In the genomic region with DNA sequence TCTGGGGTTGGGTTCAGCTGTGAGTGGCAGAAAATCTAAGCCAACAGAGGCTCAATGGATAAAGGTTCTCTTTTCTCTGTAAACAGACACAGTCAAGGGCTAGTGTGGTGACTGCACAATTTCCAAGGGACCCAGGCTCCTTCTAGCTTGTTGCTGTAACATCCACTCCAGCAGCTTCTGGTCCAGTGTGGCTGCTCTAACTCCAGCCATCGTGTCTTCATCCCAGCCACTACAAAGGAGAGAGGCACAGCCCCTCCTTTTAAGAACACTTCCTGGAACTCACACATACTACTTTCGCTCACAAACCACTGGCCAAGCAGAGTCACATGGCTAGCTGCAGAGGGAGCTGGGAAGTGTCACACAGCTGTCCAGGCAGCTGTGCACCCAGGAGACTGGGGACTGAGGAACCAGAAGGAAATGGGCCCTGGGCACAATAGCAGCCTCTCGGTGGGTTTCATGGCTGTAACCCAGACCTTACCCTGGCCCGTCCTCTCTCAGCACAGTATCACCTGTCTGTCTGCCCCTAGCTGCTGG, we compare ENCODE assay signal across 2 cellular contexts.
TF ChIP-seq lines count a peak whose summit lies in the region.

No MANE protein-coding gene starts in this region.

TF ChIP-seq in K562, 482 proteins besides CTCF, POLR2A, EP300 and RAD21 (continued from another document):
- TF ChIP-seq EZH2 (IDR thresholded peaks at IDR 0.05; ENCODE audit: borderline replicate concordance, low read depth, low read length) (no peak), RBM14 (IDR thresholded peaks at IDR 0.05; ENCODE audit: borderline replicate concordance, insufficient read depth, low read depth, low read length) (no peak), EHMT2 (IDR thresholded peaks at IDR 0.05) (no peak), RAD51 (IDR thresholded peaks at IDR 0.05; ENCODE audit: borderline replicate concordance, low read depth) (peak; percentile 44; the same call in 1 of the 2 replicates), ZNF134 (CRISPR knock-in tag; conservative IDR thresholded peaks at IDR 0.05) (no peak), TEAD1 (CRISPR knock-in tag; IDR thresholded peaks at IDR 0.05) (no peak), USF1 (CRISPR knock-in tag; IDR thresholded peaks at IDR 0.05) (peak; percentile 50; the same call in 1 of the 2 replicates), RBM25 (IDR thresholded peaks at IDR 0.05; ENCODE audit: low read depth, low read length, severe bottlenecking) (peak; percentile 48), CBX8 (IDR thresholded peaks at IDR 0.05; ENCODE audit: borderline replicate concordance, extremely low read depth, low read depth, low read length, poor library complexity, severe bottlenecking) (no peak), CEBPB (tag; IDR thresholded peaks at IDR 0.05) (no peak), CXXC5 (CRISPR knock-in tag; IDR thresholded peaks at IDR 0.05) (no peak), KDM4B (IDR thresholded peaks at IDR 0.05; ENCODE audit: borderline replicate concordance in 2 of 2, low read depth in 1 of 2) (no peak), FOXJ2 (tag; IDR thresholded peaks at IDR 0.05) (no peak), ZNF175 (CRISPR knock-in tag; IDR thresholded peaks at IDR 0.05; ENCODE audit: low read depth) (no peak), HLTF (IDR thresholded peaks at IDR 0.05) (0 out of 2 replicates have a peak, but pooled peaks have one; percentile 71)
- TF ChIP-seq, protein P1, sequence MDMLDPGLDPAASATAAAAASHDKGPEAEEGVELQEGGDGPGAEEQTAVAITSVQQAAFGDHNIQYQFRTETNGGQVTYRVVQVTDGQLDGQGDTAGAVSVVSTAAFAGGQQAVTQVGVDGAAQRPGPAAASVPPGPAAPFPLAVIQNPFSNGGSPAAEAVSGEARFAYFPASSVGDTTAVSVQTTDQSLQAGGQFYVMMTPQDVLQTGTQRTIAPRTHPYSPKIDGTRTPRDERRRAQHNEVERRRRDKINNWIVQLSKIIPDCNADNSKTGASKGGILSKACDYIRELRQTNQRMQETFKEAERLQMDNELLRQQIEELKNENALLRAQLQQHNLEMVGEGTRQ (CRISPR knock-in tag; IDR thresholded peaks at IDR 0.05) = peak; percentile 74

TF ChIP-seq in HepG2, 621 proteins besides CTCF, POLR2A, EP300 and RAD21 (continued from another document):
- TF ChIP-seq ZNF280B (CRISPR knock-in tag; IDR thresholded peaks at IDR 0.05; ENCODE audit: borderline replicate concordance) = no peak
- no peak for TF ChIP-seq ZNF383 (CRISPR knock-in tag; IDR thresholded peaks at IDR 0.05; ENCODE audit: borderline replicate concordance)
- TF ChIP-seq ZNF101 (CRISPR knock-in tag; IDR thresholded peaks at IDR 0.05; ENCODE audit: borderline replicate concordance, low read depth) = no peak
- no peak for TF ChIP-seq ISX (CRISPR knock-in tag; conservative IDR thresholded peaks at IDR 0.05)
- TF ChIP-seq, protein P2, sequence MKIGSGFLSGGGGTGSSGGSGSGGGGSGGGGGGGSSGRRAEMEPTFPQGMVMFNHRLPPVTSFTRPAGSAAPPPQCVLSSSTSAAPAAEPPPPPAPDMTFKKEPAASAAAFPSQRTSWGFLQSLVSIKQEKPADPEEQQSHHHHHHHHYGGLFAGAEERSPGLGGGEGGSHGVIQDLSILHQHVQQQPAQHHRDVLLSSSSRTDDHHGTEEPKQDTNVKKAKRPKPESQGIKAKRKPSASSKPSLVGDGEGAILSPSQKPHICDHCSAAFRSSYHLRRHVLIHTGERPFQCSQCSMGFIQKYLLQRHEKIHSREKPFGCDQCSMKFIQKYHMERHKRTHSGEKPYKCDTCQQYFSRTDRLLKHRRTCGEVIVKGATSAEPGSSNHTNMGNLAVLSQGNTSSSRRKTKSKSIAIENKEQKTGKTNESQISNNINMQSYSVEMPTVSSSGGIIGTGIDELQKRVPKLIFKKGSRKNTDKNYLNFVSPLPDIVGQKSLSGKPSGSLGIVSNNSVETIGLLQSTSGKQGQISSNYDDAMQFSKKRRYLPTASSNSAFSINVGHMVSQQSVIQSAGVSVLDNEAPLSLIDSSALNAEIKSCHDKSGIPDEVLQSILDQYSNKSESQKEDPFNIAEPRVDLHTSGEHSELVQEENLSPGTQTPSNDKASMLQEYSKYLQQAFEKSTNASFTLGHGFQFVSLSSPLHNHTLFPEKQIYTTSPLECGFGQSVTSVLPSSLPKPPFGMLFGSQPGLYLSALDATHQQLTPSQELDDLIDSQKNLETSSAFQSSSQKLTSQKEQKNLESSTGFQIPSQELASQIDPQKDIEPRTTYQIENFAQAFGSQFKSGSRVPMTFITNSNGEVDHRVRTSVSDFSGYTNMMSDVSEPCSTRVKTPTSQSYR (CRISPR knock-in tag; IDR thresholded peaks at IDR 0.05; ENCODE audit: borderline replicate concordance) = no peak
- TF ChIP-seq ZNF619 (CRISPR knock-in tag; IDR thresholded peaks at IDR 0.05) = no peak
- no peak for TF ChIP-seq SP5 (CRISPR knock-in tag; IDR thresholded peaks at IDR 0.05; ENCODE audit: borderline replicate concordance, low read depth)
- no peak for TF ChIP-seq E2F5 (CRISPR knock-in tag; conservative IDR thresholded peaks at IDR 0.05)
- no peak for TF ChIP-seq RXRA (CRISPR knock-in tag; IDR thresholded peaks at IDR 0.05)
- no peak for TF ChIP-seq ZNF660 (CRISPR knock-in tag; IDR thresholded peaks at IDR 0.05; ENCODE audit: borderline replicate concordance, low read depth)
- TF ChIP-seq ZSCAN20 (CRISPR knock-in tag; IDR thresholded peaks at IDR 0.05; ENCODE audit: borderline replicate concordance) = no peak
